24 cellular contexts compared by ENCODE assay signal in the genomic region with DNA sequence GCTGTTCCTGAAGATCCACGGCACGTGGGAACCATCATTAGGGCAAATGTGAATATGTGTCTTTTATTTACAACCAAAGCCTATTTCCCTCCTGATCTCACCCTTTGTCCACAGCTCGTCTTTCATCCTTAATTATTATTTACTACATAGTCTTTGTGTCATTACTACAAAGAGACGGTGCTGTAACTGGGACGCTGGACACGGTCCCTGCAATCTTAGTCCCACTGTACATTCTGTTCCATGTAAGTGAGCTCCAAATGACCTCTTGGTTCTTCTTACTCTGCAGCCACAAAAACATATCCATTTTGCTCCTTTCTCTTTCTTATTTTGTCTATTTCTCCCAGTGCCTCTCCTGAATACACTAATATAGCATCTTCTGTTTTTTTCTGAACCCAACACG. TPM values are rescaled to one million over a fixed set of nuclear protein-coding genes. Genes with fewer than 3 reads are reported as not detected.
DNase-seq lines count a peak whose midpoint lies in the region; ATAC-seq and TF ChIP-seq lines count a peak whose summit lies in the region.
"Had no signal": no experiment of that assay in that cellular context is flagged by ENCODE, and none has a peak within 500 bp of the region (broad histone marks: within the 10 kb centered on the region; RNA-seq: fewer than 3 reads in every experiment).

No MANE protein-coding gene starts in this region.

- H2AFZ ChIP-seq in osteoblast (ENCODE audit: low read length): peak overlapping the region; percentile 23

- H3K27me3 ChIP-seq in Caco-2 (replicated peaks; ENCODE audit: control insufficient read depth, insufficient read depth, low read length) (no peaks in the 10 kb centered on the region), osteoblast (ENCODE audit: insufficient read depth, low read length) (no peaks in the 10 kb centered on the region)

- no peak overlapping the region for H3K4me2 ChIP-seq in osteoblast (ENCODE audit: insufficient read depth, low read length)

- H3K36me3 ChIP-seq in Caco-2 (ENCODE audit: control insufficient read depth, insufficient read depth, low read length) (no peaks in the 10 kb centered on the region), osteoblast (ENCODE audit: insufficient read depth, low read length) (no peaks in the 10 kb centered on the region)

- no peak overlapping the region for H3K4me3 ChIP-seq in Caco-2 (ENCODE audit: low read depth, low read length)
- H3K4me3 ChIP-seq in osteoblast (ENCODE audit: insufficient read depth, low read length): no peak overlapping the region
- no peak overlapping the region for H3K4me3 ChIP-seq in foreskin fibroblast (ENCODE audit: low read depth in 1 of 2, low read length in 2 of 2)
- H3K4me3 ChIP-seq: K562 had no signal

- H3K4me1 ChIP-seq in Caco-2 (peaks cover 63% of the 10 kb centered on the region), osteoblast (ENCODE audit: insufficient read depth, low read length) (peaks cover 36% of the 10 kb centered on the region)

- no peaks in the 10 kb centered on the region for H3K36me3 Mint-ChIP-seq in Caco-2 (ENCODE audit: insufficient read depth, unreplicated experiment)
- H3K36me3 Mint-ChIP-seq: CD8-positive, alpha-beta memory T cell had no signal

- TF ChIP-seq CTCF in Caco-2 (IDR thresholded peaks at IDR 0.05; ENCODE audit: insufficient read depth in 1 of 2, low read depth in 1 of 2, low read length in 1 of 2, severe bottlenecking in 1 of 2, unreplicated experiment in 1 of 2): no peak
- no peak for TF ChIP-seq CTCF in osteoblast (IDR thresholded peaks at IDR 0.05; ENCODE audit: extremely low read depth, low read depth, low read length)
- TF ChIP-seq CTCF in foreskin fibroblast (IDR thresholded peaks at IDR 0.05; ENCODE audit: low read depth, low read length): no peak

- CTCF ChIA-PET in Caco-2 (lab: Charles Lee): interaction anchor here (1.0 kb wide), 1 partner anchor 40 kb away, joined by 3 read pairs; no protein-coding TSS in a partner anchor

- no peak for ATAC-seq in HG03045 (IDR thresholded peaks at IDR 0.05; ENCODE audit: unreplicated experiment)
- ATAC-seq: K562 had no signal

- H3K27ac ChIP-seq in osteoblast (ENCODE audit: low read depth, low read length): no peak overlapping the region
- H3K27ac ChIP-seq: C4-2B had no signal

- H3K9me3 Mint-ChIP-seq in Caco-2 (ENCODE audit: unreplicated experiment): no peaks in the 10 kb centered on the region
- H3K9me3 Mint-ChIP-seq: CD8-positive, alpha-beta memory T cell; T-helper 1 cell treated with Interleukin-12 subunit alpha and Interleukin-12 subunit beta and Interleukin-4 antibody, amounts not matched to agents 30 μg/mL and 1 μg/mL, for 36 hours had no signal

- H4K20me1 ChIP-seq in osteoblast (ENCODE audit: insufficient read depth, low read length): no peaks in the 10 kb centered on the region

- POLR2A ChIA-PET in Caco-2 (lab: Charles Lee): interaction anchor here (0.6 kb wide), 1 partner anchor 109 kb away, joined by 5 read pairs; no protein-coding TSS in a partner anchor

- no peaks in the 10 kb centered on the region for H3K27me3 Mint-ChIP-seq in Caco-2 (ENCODE audit: insufficient read depth, unreplicated experiment)

- H3K9me3 ChIP-seq in Caco-2 (no peaks in the 10 kb centered on the region), osteoblast (ENCODE audit: low read depth, low read length) (no peaks in the 10 kb centered on the region)

- H3K4me1 Mint-ChIP-seq in Caco-2 (ENCODE audit: low read depth, unreplicated experiment): peaks cover 55% of the 10 kb centered on the region
- H3K4me1 Mint-ChIP-seq: CD8-positive, alpha-beta memory T cell had no signal

- intact Hi-C loops in Caco-2 (cut with micrococcal nuclease; ENCODE audit: unreplicated experiment): no loop called here

- no peaks in the 10 kb centered on the region for H3K79me2 ChIP-seq in osteoblast (ENCODE audit: insufficient read depth, low read length)

- DNase-seq in Caco-2: no peak
- peak; percentile 26 for DNase-seq in NCI-H146 treated with DMSO at 0.1 percent for 48 hours (lab: John Stamatoyannopoulos, UW; ENCODE audit: unreplicated experiment)
- DNase-seq in NCI-H774 (lab: John Stamatoyannopoulos, UW): peak; percentile 9
- DNase-seq in osteoblast (ENCODE audit: insufficient read length, low spot score, missing footprints): no peak
- DNase-seq in C1 segment of cervical spinal cord (lab: John Stamatoyannopoulos, UW): no peak
- no peak for DNase-seq in activated effector memory CD4-positive, alpha-beta T cell treated with anti-CD3 and anti-CD28 coated beads, Interleukin-2, amount 50 U/mL, for 16 hours
- DNase-seq in foreskin fibroblast: no peak
- DNase-seq: AML-193; CD8-positive, alpha-beta memory T cell; GDM1; MM.1S; NCI-H1048; NCI-H1694; NCI-H510A; Right ventricle myocardium superior had no signal

- H3K4me3 Mint-ChIP-seq in Caco-2 (ENCODE audit: unreplicated experiment): peak overlapping the region; percentile 19
- H3K4me3 Mint-ChIP-seq: CD8-positive, alpha-beta memory T cell; T-helper 1 cell treated with Interleukin-12 subunit alpha and Interleukin-12 subunit beta and Interleukin-4 antibody, amounts not matched to agents 30 μg/mL and 1 μg/mL, for 36 hours had no signal

- H3K27ac Mint-ChIP-seq in Caco-2 (ENCODE audit: unreplicated experiment): peak overlapping the region; percentile 88
- H3K27ac Mint-ChIP-seq: CD8-positive, alpha-beta memory T cell; T-helper 1 cell treated with Interleukin-12 subunit alpha and Interleukin-12 subunit beta and Interleukin-4 antibody, amounts not matched to agents 30 μg/mL and 1 μg/mL, for 36 hours had no signal

- BruUV-seq in Caco-2 (replicated peaks; lab: Mats Ljungman, UMichigan): no TSS peak

RNA-seq across cellular contexts. Expression of gene KRT23, which starts 12.7 kb away (rescaled TPM):
- total RNA-seq in Caco-2 (2022): 43.6 and 47.1 TPM in 2 replicates
- total RNA-seq in osteoblast: 0.36 and 0.59 TPM in 2 replicates
- total RNA-seq: A172; CD8-positive, alpha-beta memory T cell; H4; K562; LHCN-M2; Right ventricle myocardium superior; RPMI7951; SK-MEL-5 had no signal

RNA-seq across cellular contexts. Expression of gene KRT39, which starts 16.6 kb away (rescaled TPM):
- not detected in 2 replicates for total RNA-seq in Caco-2 (2022)
- total RNA-seq in osteoblast: 0.36 TPM in 1 of 2 replicates, not detected in the other
- total RNA-seq: A172; CD8-positive, alpha-beta memory T cell; H4; K562; LHCN-M2; Right ventricle myocardium superior; SK-MEL-5 had no signal

RNA-seq across cellular contexts. Expression of gene KRT40, which starts 34.0 kb away (rescaled TPM):
- not detected in 2 replicates for total RNA-seq in Caco-2 (2022)
- total RNA-seq in osteoblast: under 0.01 TPM in 1 of 2 replicates, not detected in the other
- total RNA-seq: A172; CD8-positive, alpha-beta memory T cell; H4; K562; LHCN-M2; Right ventricle myocardium superior; RPMI7951; SK-MEL-5 had no signal

RNA-seq across cellular contexts. Expression of gene KRTAP3-3, which starts 43.8 kb away (rescaled TPM):
- total RNA-seq in Caco-2 (2022) (not detected in 2 replicates), osteoblast (not detected in 2 replicates)
- total RNA-seq: A172; CD8-positive, alpha-beta memory T cell; H4; K562; LHCN-M2; Right ventricle myocardium superior; RPMI7951; SK-MEL-5 had no signal

RNA-seq across cellular contexts. Expression of gene KRTAP3-2, which starts 49.5 kb away (rescaled TPM):
- total RNA-seq in Caco-2 (2022): not detected in 2 replicates
- not detected in 2 replicates for total RNA-seq in osteoblast
- total RNA-seq: A172; CD8-positive, alpha-beta memory T cell; H4; K562; LHCN-M2; Right ventricle myocardium superior; RPMI7951; SK-MEL-5 had no signal

Comparison
In these comparisons a context has a peak if more than half of its experiments do, and no peak if none do; other contexts are left out.
1. DNase-seq: peak in NCI-H146 treated with DMSO at 0.1 percent for 48 hours (single experiment) and NCI-H774 (single experiment); none in Caco-2 (0 of 2), osteoblast (single experiment), C1 segment of cervical spinal cord (0 of 14), activated effector memory CD4-positive, alpha-beta T cell treated with anti-CD3 and anti-CD28 coated beads, Interleukin-2, amount 50 U/mL, for 16 hours (single experiment) and foreskin fibroblast (0 of 2).
2. RNA of gene KRT23, which starts 12.7 kb away (total RNA-seq): 43.6 to 47.1 TPM in Caco-2; 0.36 to 0.59 TPM in osteoblast; every median in the first group is over 10 times any median in the second.